Comparison of ENCODE assay signal across 10 cellular contexts in the genomic region with DNA sequence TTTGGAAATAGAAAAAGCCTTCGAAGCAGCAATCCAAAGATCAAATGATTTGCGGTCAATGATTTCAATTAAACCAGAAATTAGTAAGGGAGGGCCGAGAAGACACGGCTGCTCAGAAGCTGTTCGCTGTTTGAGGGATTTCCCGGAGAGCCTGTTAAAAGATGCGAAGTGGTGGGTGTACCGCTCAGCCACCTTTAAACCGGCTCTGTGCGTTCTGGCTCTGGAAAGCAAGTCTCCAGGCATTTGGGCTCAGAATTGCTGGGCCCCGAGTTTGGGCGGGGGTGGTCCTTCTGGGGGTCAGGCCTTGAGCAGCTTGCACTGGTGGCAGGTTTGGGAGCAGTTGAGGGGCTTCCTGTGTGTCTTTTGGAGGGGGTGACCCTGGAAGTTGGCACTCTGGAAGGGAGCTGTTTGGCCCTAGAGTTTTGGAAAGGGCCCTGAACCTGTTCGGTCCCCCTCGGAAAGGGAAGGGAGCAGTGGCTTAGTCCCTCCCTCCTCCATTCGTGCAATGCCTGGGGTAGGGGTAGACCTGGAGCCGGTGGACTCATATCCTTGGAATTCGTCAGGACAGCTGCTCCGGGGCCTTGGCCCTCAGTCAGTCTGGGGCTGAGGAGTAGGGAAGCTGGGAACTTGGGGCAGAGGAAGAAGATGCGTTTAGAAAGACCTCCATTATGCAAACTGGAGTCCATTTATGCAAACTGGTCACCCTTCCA. TPM values are rescaled to one million over a fixed set of nuclear protein-coding genes. Genes with fewer than 3 reads are reported as not detected.
A peak's percentile ranks its signal among the peaks of the same experiment; 100 is the strongest.
DNase-seq lines count a peak whose midpoint lies in the region; ATAC-seq lines count a peak whose summit lies in the region.
"Had no signal": no experiment of that assay in that cellular context is flagged by ENCODE, and none has a peak within 500 bp of the region (broad histone marks: within the 10 kb centered on the region; RNA-seq: fewer than 3 reads in every experiment).

No MANE protein-coding gene starts in this region.

- peaks cover 36% of the 10 kb centered on the region for H3K4me1 Mint-ChIP-seq in activated T-cell treated with anti-CD3 and anti-CD28 coated beads, Interleukin-2, amount 50 U/mL, for 4 hours (ENCODE audit: low read depth)
- peaks cover 29 to 61% of the 10 kb centered on the region in 2 donors for H3K4me1 Mint-ChIP-seq in stimulated activated naive B cell treated with anti-CD40 and anti-IgM and Interleukin-4, amounts not matched to agents 10 μg/mL and 1 μg/mL and 100 μg/mL, for 72 hours

- H3K36me3 ChIP-seq in iPS-15b (ENCODE audit: control insufficient read depth, insufficient read depth, low read length) = no peaks in the 10 kb centered on the region
- H3K36me3 ChIP-seq: breast epithelium had no signal

- H3K9me3 Mint-ChIP-seq in activated T-cell treated with anti-CD3 and anti-CD28 coated beads, Interleukin-2, amount 50 U/mL, for 4 hours = no peaks in the 10 kb centered on the region
- no peaks in the 10 kb centered on the region for H3K9me3 Mint-ChIP-seq in stimulated activated naive B cell treated with anti-CD40 and anti-IgM and Interleukin-4, amounts not matched to agents 10 μg/mL and 1 μg/mL and 100 μg/mL, for 72 hours

- peaks cover 73% of the 10 kb centered on the region for H3K27me3 Mint-ChIP-seq in activated T-cell treated with anti-CD3 and anti-CD28 coated beads, Interleukin-2, amount 50 U/mL, for 4 hours (ENCODE audit: low read depth)
- peaks cover 66 to 86% of the 10 kb centered on the region in 2 donors for H3K27me3 Mint-ChIP-seq in stimulated activated naive B cell treated with anti-CD40 and anti-IgM and Interleukin-4, amounts not matched to agents 10 μg/mL and 1 μg/mL and 100 μg/mL, for 72 hours

- H3K4me3 ChIP-seq in iPS-15b (ENCODE audit: low read depth, low read length) = peak overlapping the region; percentile 45

- H3K9ac ChIP-seq in iPS-15b (ENCODE audit: low read depth, low read length) = no peak overlapping the region

- peak overlapping the region; percentile 50 for H3K4me3 Mint-ChIP-seq in activated T-cell treated with anti-CD3 and anti-CD28 coated beads, Interleukin-2, amount 50 U/mL, for 4 hours
- H3K4me3 Mint-ChIP-seq in stimulated activated naive B cell treated with anti-CD40 and anti-IgM and Interleukin-4, amounts not matched to agents 10 μg/mL and 1 μg/mL and 100 μg/mL, for 72 hours = peak overlapping the region; percentile 30 to 58

- no peaks in the 10 kb centered on the region for H3K9me3 ChIP-seq in iPS-15b (ENCODE audit: control insufficient read depth, insufficient read depth, low read length)
- H3K9me3 ChIP-seq: breast epithelium had no signal

- peak overlapping the region; percentile 56 for H3K27ac Mint-ChIP-seq in stimulated activated naive B cell treated with anti-CD40 and anti-IgM and Interleukin-4, amounts not matched to agents 10 μg/mL and 1 μg/mL and 100 μg/mL, for 72 hours

- peak in 1 of 2 donors; percentile 27 for ATAC-seq in activated T-cell treated with anti-CD3 and anti-CD28 coated beads, Interleukin-2, amount 50 U/mL, for 4 hours
- no peak for ATAC-seq in stimulated activated naive B cell treated with anti-CD40 and anti-IgM and Interleukin-4, amounts not matched to agents 10 μg/mL and 1 μg/mL and 100 μg/mL, for 72 hours (replicated peaks)
- no peak for ATAC-seq in GM19452 (IDR thresholded peaks at IDR 0.05; ENCODE audit: unreplicated experiment)

- peaks cover 98% of the 10 kb centered on the region for H3K27me3 ChIP-seq in iPS-15b (ENCODE audit: control insufficient read depth, insufficient read depth, low read length)

- no peak for DNase-seq in activated T-cell treated with anti-CD3 and anti-CD28 coated beads, Interleukin-2, amount 50 U/mL, for 4 hours
- DNase-seq in activated T-cell treated with anti-CD3 and anti-CD28 coated beads, Interleukin-2, amount 50 U/mL, for 1 hour = no peak
- DNase-seq in RKO (ENCODE audit: low spot score) (peak; percentile 72), DMS79 (lab: John Stamatoyannopoulos, UW) (no peak), NCI-H1694 treated with DMSO at 0.1 percent for 48 hours (lab: John Stamatoyannopoulos, UW) (no peak)
- DNase-seq in stimulated activated naive B cell treated with anti-CD40 and anti-IgM and Interleukin-4, amounts not matched to agents 10 μg/mL and 1 μg/mL and 100 μg/mL, for 72 hours = no peak
- DNase-seq: NCI-H1930 had no signal

- H3K4me1 ChIP-seq in iPS-15b (ENCODE audit: control insufficient read depth, insufficient read depth, low read length) = peaks cover 5% of the 10 kb centered on the region

- H3K36me3 Mint-ChIP-seq in activated T-cell treated with anti-CD3 and anti-CD28 coated beads, Interleukin-2, amount 50 U/mL, for 4 hours (ENCODE audit: insufficient read depth) = no peaks in the 10 kb centered on the region
- H3K36me3 Mint-ChIP-seq in stimulated activated naive B cell treated with anti-CD40 and anti-IgM and Interleukin-4, amounts not matched to agents 10 μg/mL and 1 μg/mL and 100 μg/mL, for 72 hours = peaks cover 0 to 6% of the 10 kb centered on the region in 2 donors

RNA-seq across cellular contexts. Expression of gene SIM2, which starts 3.2 kb away (rescaled TPM):
- total RNA-seq in activated T-cell treated with anti-CD3 and anti-CD28 coated beads, Interleukin-2, amount 50 U/mL, for 4 hours = under 1 TPM in 2 of 3 donors, not detected in 1; 0.18 to 0.24 TPM
